In the genomic region with DNA sequence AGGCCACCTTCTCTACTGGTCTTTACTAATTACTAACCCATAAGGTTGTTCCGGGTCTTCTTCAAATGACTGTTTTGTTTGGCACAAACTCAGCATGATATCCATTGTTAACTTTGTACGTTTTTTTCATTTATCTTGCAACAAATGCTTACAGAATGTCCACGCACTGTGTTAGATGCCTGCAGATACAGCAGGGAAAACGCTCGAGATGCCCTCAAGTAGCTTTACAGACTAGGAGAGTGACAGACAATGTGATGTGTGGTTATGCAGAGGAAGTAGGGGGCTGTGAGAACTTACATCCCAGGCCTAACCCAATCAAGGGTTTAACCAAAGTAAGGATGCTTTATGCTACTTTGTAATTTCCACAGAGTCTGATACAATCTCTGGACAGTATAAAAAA, we compare ENCODE assay signal across 8 cellular contexts. TPM values are rescaled to one million over a fixed set of nuclear protein-coding genes. Genes with fewer than 3 reads are reported as not detected.
DNase-seq lines count a peak whose midpoint lies in the region; TF ChIP-seq lines count a peak whose summit lies in the region.

No MANE protein-coding gene starts in this region.

- CTCF ChIA-PET in GM10248 (lab: Yijun Ruan, JAX): interaction anchor here (0.9 to 1.7 kb wide), 2 partner anchors 14 to 193 kb away, joined by 3 to 5 read pairs; no protein-coding TSS in a partner anchor
- CTCF ChIA-PET in HEK293T (lab: Yijun Ruan, JAX): interaction anchor here (0.5 kb wide), 1 partner anchor 131 kb away, joined by 3 read pairs; no protein-coding TSS in a partner anchor

- TF ChIP-seq CTCF in GM12864 (IDR thresholded peaks at IDR 0.05; ENCODE audit: low read depth, low read length, missing control alignments) (no peak), GM10248 (IDR thresholded peaks at IDR 0.05; ENCODE audit: control extremely low read depth, extremely low read depth, low read depth, missing control alignments) (no peak)

- peaks cover 17% of the 10 kb centered on the region for H3K4me1 ChIP-seq in neuron (ENCODE audit: insufficient read depth, low read length)

- peak overlapping the region; percentile 90 for H2AFZ ChIP-seq in neuron (ENCODE audit: low read depth, low read length)

- intact Hi-C loops in dendritic cell treated with granulocyte-macrophage colony-stimulating factor and Interleukin-4, amounts not matched to agents 40 ng/mL and 50 ng/mL, for 4 days (cut with micrococcal nuclease): loop anchor here (2.0 kb wide), 1 partner anchor 18 kb away; no protein-coding TSS in a partner anchor
- intact Hi-C loops in posterior vena cava (cut with DNase I): loop anchor here in 1 of 2 donors (5.0 kb wide), 1 partner anchor 1645 kb away; no protein-coding TSS in a partner anchor

- peak overlapping the region; percentile 88 for H3K4me3 ChIP-seq in GM12864 (ENCODE audit: low read depth, low read length)
- H3K4me3 ChIP-seq in neuron (ENCODE audit: low read length): peak overlapping the region; percentile 74

- H3K27me3 ChIP-seq in neuron (ENCODE audit: insufficient read depth, low read length): no peaks in the 10 kb centered on the region

- peak overlapping the region; percentile 77 for H3K27ac Mint-ChIP-seq in dendritic cell treated with granulocyte-macrophage colony-stimulating factor and Interleukin-4, amounts not matched to agents 40 ng/mL and 50 ng/mL, for 4 days

- peaks cover 29% of the 10 kb centered on the region for H3K36me3 Mint-ChIP-seq in dendritic cell treated with granulocyte-macrophage colony-stimulating factor and Interleukin-4, amounts not matched to agents 40 ng/mL and 50 ng/mL, for 4 days (ENCODE audit: low read depth)

- no peaks in the 10 kb centered on the region for H3K9me3 Mint-ChIP-seq in dendritic cell treated with granulocyte-macrophage colony-stimulating factor and Interleukin-4, amounts not matched to agents 40 ng/mL and 50 ng/mL, for 4 days

- H3K9me3 ChIP-seq in neuron (ENCODE audit: low read length): no peaks in the 10 kb centered on the region

- peaks cover 18% of the 10 kb centered on the region for H3K36me3 ChIP-seq in neuron (ENCODE audit: insufficient read depth, low read length)

- DNase-seq in GM12864 (ENCODE audit: low read depth) (no peak), NCI-H146 (lab: John Stamatoyannopoulos, UW) (peak; percentile 60), GM10248 (ENCODE audit: extremely low spot score) (no peak), posterior vena cava (ENCODE audit: low spot score) (no peak), NCI-H69 (lab: John Stamatoyannopoulos, UW) (no peak), HEK293T (ENCODE audit: extremely low spot score) (no peak)

- H3K4me3 Mint-ChIP-seq in dendritic cell treated with granulocyte-macrophage colony-stimulating factor and Interleukin-4, amounts not matched to agents 40 ng/mL and 50 ng/mL, for 4 days: peak overlapping the region; percentile 77

- H3K27me3 Mint-ChIP-seq in dendritic cell treated with granulocyte-macrophage colony-stimulating factor and Interleukin-4, amounts not matched to agents 40 ng/mL and 50 ng/mL, for 4 days: peaks cover 3% of the 10 kb centered on the region

- POLR2A ChIA-PET in GM10248 (lab: Yijun Ruan, JAX) (interaction anchor here (1.9 kb wide), 1 partner anchor 23 kb away, joined by 10 read pairs; a partner anchor contains a TSS), HEK293T (lab: Yijun Ruan, JAX) (interaction anchor here (1.1 to 3.3 kb wide), 4 partner anchors 12 to 23 kb away, joined by 3 to 24 read pairs (median 6); a partner anchor contains a TSS)

- H3K4me1 Mint-ChIP-seq in dendritic cell treated with granulocyte-macrophage colony-stimulating factor and Interleukin-4, amounts not matched to agents 40 ng/mL and 50 ng/mL, for 4 days (ENCODE audit: low read depth): peaks cover 8% of the 10 kb centered on the region

TF ChIP-seq in HEK293T, 16 proteins besides CTCF, POLR2A, EP300 and RAD21:
- no peak for TF ChIP-seq BHLHE40 (IDR thresholded peaks at IDR 0.05; ENCODE audit: borderline replicate concordance)
- no peak for TF ChIP-seq ZNF384 (IDR thresholded peaks at IDR 0.05)
- no peak for TF ChIP-seq TARDBP (IDR thresholded peaks at IDR 0.05)
- no peak for TF ChIP-seq SP1 (IDR thresholded peaks at IDR 0.05)

RNA-seq across cellular contexts. Expression of a gene that starts 0.9 kb away (rescaled TPM):
- total RNA-seq in posterior vena cava: 10 to 100 TPM; 10.9 to 12.4 TPM

RNA-seq across cellular contexts. Expression of a gene that starts 23.9 kb away (rescaled TPM):
- 100 to 1,000 TPM; 263 to 283 TPM for total RNA-seq in posterior vena cava

RNA-seq across cellular contexts. Expression of a gene that starts 35.3 kb away (rescaled TPM):
- total RNA-seq in posterior vena cava: 1 to 10 TPM; 1.5 to 1.9 TPM
